Comparison of ENCODE assay signal across 1 cellular context in the genomic region with DNA sequence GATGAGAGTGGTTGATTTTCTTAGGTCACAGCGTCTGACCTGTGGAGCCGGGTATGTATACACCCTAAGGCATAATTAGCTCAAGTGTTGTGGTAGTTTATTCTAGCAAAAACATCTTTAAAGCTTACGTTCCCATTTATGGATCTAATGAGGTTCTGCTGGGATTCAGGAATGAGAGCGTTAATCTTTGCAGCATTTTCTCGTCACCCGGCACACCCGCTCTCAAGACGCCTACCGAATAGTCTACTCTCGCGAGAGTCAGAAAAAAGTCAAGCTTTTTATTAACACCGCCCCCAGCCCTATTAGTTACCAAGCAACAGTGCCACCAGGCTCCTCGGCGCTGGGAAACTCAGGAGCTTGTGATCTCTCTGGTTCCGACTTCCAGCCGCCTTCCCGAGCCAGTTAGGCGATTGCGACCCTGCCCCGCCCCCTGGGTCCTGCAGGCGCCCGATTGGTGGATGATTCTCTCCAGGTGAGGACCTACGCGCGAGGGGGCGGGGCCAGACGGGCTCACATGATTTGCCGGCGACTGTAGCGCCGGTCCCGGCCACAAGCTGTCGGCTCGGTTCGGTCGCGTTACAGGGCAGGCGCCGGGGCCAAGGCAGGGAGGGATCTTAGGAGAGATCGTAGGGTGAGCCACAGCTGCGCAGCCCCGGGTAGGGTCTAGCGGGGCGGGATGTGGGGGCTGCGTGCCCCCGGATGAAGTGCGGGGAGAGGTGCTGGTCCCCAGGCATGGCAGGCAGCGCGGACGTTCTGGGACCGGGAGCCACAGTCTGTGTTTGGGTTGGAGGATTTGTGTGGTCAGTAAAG.
TF ChIP-seq lines count a peak whose summit lies in the region.

PFKFB2 (plus strand) TSS at position 540 of the 810 bp plus-strand sequence. CDS start 1,443 bp downstream, outside the sequence.

TF ChIP-seq in WTC11, 78 proteins besides CTCF, POLR2A, EP300 and RAD21 (continued from another document and continues in another):
- no peak for TF ChIP-seq CDX4 (CRISPR knock-in tag; IDR thresholded peaks at IDR 0.05; ENCODE audit: borderline replicate concordance)
- TF ChIP-seq, protein P1, sequence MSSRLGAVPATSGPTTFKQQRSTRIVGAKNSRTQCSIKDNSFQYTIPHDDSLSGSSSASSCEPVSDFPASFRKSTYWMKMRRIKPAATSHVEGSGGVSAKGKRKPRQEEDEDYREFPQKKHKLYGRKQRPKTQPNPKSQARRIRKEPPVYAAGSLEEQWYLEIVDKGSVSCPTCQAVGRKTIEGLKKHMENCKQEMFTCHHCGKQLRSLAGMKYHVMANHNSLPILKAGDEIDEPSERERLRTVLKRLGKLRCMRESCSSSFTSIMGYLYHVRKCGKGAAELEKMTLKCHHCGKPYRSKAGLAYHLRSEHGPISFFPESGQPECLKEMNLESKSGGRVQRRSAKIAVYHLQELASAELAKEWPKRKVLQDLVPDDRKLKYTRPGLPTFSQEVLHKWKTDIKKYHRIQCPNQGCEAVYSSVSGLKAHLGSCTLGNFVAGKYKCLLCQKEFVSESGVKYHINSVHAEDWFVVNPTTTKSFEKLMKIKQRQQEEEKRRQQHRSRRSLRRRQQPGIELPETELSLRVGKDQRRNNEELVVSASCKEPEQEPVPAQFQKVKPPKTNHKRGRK (CRISPR knock-in tag; IDR thresholded peaks at IDR 0.05; ENCODE audit: borderline replicate concordance) = no peak
- no peak for TF ChIP-seq GRHL2 (CRISPR knock-in tag; IDR thresholded peaks at IDR 0.05; ENCODE audit: insufficient replicate concordance, severe bottlenecking)
- TF ChIP-seq MXD4 (CRISPR knock-in tag; IDR thresholded peaks at IDR 0.05; ENCODE audit: borderline replicate concordance) = no peak
- no peak for TF ChIP-seq CREB1 (CRISPR knock-in tag; IDR thresholded peaks at IDR 0.05)
- TF ChIP-seq JUN (CRISPR knock-in tag; IDR thresholded peaks at IDR 0.05) = no peak
- 0 out of 2 replicates have a peak, but pooled peaks have one; percentile 76 for TF ChIP-seq ETV6 (CRISPR knock-in tag; IDR thresholded peaks at IDR 0.05)
- TF ChIP-seq CREM (CRISPR knock-in tag; IDR thresholded peaks at IDR 0.05) = no peak
- peak; percentile 97 for TF ChIP-seq SP1 (CRISPR knock-in tag; conservative IDR thresholded peaks at IDR 0.05)
- no peak for TF ChIP-seq HMGA2 (CRISPR knock-in tag; IDR thresholded peaks at IDR 0.05)
- peak; percentile 84 for TF ChIP-seq ESRRA (CRISPR knock-in tag; IDR thresholded peaks at IDR 0.05; ENCODE audit: borderline replicate concordance)
- peak; percentile 83; the same call in 1 of the 2 replicates for TF ChIP-seq ZNF232 (CRISPR knock-in tag; IDR thresholded peaks at IDR 0.05)
- no peak for TF ChIP-seq ATF6 (CRISPR knock-in tag; IDR thresholded peaks at IDR 0.05)
- TF ChIP-seq NR3C1 (CRISPR knock-in tag; conservative IDR thresholded peaks at IDR 0.05; ENCODE audit: low read depth) = no peak
- TF ChIP-seq, protein P2, sequence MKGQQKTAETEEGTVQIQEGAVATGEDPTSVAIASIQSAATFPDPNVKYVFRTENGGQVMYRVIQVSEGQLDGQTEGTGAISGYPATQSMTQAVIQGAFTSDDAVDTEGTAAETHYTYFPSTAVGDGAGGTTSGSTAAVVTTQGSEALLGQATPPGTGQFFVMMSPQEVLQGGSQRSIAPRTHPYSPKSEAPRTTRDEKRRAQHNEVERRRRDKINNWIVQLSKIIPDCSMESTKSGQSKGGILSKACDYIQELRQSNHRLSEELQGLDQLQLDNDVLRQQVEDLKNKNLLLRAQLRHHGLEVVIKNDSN (CRISPR knock-in tag; IDR thresholded peaks at IDR 0.05) = peak; percentile 89
- no peak for TF ChIP-seq SOX15 (CRISPR knock-in tag; IDR thresholded peaks at IDR 0.05)
- TF ChIP-seq RELA (CRISPR knock-in tag; IDR thresholded peaks at IDR 0.05; ENCODE audit: borderline replicate concordance) = no peak
- TF ChIP-seq ATF3 (CRISPR knock-in tag; conservative IDR thresholded peaks at IDR 0.05) = no peak
- TF ChIP-seq TEAD4 (CRISPR knock-in tag; IDR thresholded peaks at IDR 0.05) = no peak
- TF ChIP-seq FOXP4 (CRISPR knock-in tag; IDR thresholded peaks at IDR 0.05) = peak; percentile 58
- TF ChIP-seq OVOL2 (CRISPR knock-in tag; IDR thresholded peaks at IDR 0.05; ENCODE audit: borderline replicate concordance) = no peak
- TF ChIP-seq NR1H2 (CRISPR knock-in tag; IDR thresholded peaks at IDR 0.05) = no peak
- no peak for TF ChIP-seq NFE2L1 (CRISPR knock-in tag; IDR thresholded peaks at IDR 0.05)
- TF ChIP-seq, protein P3, sequence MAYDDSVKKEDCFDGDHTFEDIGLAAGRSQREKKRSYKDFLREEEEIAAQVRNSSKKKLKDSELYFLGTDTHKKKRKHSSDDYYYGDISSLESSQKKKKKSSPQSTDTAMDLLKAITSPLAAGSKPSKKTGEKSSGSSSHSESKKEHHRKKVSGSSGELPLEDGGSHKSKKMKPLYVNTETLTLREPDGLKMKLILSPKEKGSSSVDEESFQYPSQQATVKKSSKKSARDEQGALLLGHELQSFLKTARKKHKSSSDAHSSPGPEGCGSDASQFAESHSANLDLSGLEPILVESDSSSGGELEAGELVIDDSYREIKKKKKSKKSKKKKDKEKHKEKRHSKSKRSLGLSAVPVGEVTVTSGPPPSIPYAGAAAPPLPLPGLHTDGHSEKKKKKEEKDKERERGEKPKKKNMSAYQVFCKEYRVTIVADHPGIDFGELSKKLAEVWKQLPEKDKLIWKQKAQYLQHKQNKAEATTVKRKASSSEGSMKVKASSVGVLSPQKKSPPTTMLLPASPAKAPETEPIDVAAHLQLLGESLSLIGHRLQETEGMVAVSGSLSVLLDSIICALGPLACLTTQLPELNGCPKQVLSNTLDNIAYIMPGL (CRISPR knock-in tag; IDR thresholded peaks at IDR 0.05) = no peak
- TF ChIP-seq ZNF423 (CRISPR knock-in tag; IDR thresholded peaks at IDR 0.05) = no peak
- TF ChIP-seq, protein P4, sequence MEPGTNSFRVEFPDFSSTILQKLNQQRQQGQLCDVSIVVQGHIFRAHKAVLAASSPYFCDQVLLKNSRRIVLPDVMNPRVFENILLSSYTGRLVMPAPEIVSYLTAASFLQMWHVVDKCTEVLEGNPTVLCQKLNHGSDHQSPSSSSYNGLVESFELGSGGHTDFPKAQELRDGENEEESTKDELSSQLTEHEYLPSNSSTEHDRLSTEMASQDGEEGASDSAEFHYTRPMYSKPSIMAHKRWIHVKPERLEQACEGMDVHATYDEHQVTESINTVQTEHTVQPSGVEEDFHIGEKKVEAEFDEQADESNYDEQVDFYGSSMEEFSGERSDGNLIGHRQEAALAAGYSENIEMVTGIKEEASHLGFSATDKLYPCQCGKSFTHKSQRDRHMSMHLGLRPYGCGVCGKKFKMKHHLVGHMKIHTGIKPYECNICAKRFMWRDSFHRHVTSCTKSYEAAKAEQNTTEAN (CRISPR knock-in tag; IDR thresholded peaks at IDR 0.05) = peak; percentile 66; the same call in 1 of the 2 replicates
- no peak for TF ChIP-seq AR (CRISPR knock-in tag; IDR thresholded peaks at IDR 0.05)
- TF ChIP-seq SMAD3 (CRISPR knock-in tag; IDR thresholded peaks at IDR 0.05; ENCODE audit: borderline replicate concordance) = no peak; the same call in 1 of the 2 replicates
- no peak for TF ChIP-seq ZNF532 (CRISPR knock-in tag; IDR thresholded peaks at IDR 0.05; ENCODE audit: borderline replicate concordance)
- TF ChIP-seq ZNF219 (CRISPR knock-in tag; IDR thresholded peaks at IDR 0.05; ENCODE audit: borderline replicate concordance) = no peak
- no peak for TF ChIP-seq ERG (CRISPR knock-in tag; IDR thresholded peaks at IDR 0.05)
- TF ChIP-seq MLX (CRISPR knock-in tag; IDR thresholded peaks at IDR 0.05) = no peak
